1 cellular context compared by ENCODE assay signal in the genomic region with DNA sequence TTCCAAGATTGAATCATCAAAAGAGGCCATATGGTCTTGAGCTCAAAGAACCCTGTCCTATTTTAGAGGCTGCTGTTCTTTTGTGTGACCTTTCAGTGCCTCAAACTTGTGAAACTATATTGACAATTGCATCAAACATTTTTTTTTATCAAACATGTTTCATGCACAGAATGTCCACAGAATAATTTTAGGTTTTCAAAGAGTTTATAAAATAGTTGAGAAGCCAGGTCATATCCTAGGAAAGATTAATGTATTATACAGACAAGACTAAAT.
TF ChIP-seq lines count a peak whose summit lies in the region.

No MANE protein-coding gene starts in this region.

TF ChIP-seq in HepG2, 621 proteins besides CTCF, POLR2A, EP300 and RAD21:
- no peak for TF ChIP-seq ZNF772 (CRISPR knock-in tag; IDR thresholded peaks at IDR 0.05)
- TF ChIP-seq TIGD3 (CRISPR knock-in tag; IDR thresholded peaks at IDR 0.05; ENCODE audit: borderline replicate concordance): no peak
- TF ChIP-seq ZNF556 (CRISPR knock-in tag; IDR thresholded peaks at IDR 0.05; ENCODE audit: borderline replicate concordance): no peak
- TF ChIP-seq ZNF615 (CRISPR knock-in tag; IDR thresholded peaks at IDR 0.05; ENCODE audit: borderline replicate concordance): no peak
- no peak for TF ChIP-seq KDM6A (CRISPR knock-in tag; IDR thresholded peaks at IDR 0.05; ENCODE audit: low read depth)
- TF ChIP-seq CBFB (CRISPR knock-in tag; IDR thresholded peaks at IDR 0.05): no peak
- TF ChIP-seq TRIM22 (IDR thresholded peaks at IDR 0.05): no peak
- TF ChIP-seq KMT2B (CRISPR knock-in tag; IDR thresholded peaks at IDR 0.05): no peak
